In the genomic region with DNA sequence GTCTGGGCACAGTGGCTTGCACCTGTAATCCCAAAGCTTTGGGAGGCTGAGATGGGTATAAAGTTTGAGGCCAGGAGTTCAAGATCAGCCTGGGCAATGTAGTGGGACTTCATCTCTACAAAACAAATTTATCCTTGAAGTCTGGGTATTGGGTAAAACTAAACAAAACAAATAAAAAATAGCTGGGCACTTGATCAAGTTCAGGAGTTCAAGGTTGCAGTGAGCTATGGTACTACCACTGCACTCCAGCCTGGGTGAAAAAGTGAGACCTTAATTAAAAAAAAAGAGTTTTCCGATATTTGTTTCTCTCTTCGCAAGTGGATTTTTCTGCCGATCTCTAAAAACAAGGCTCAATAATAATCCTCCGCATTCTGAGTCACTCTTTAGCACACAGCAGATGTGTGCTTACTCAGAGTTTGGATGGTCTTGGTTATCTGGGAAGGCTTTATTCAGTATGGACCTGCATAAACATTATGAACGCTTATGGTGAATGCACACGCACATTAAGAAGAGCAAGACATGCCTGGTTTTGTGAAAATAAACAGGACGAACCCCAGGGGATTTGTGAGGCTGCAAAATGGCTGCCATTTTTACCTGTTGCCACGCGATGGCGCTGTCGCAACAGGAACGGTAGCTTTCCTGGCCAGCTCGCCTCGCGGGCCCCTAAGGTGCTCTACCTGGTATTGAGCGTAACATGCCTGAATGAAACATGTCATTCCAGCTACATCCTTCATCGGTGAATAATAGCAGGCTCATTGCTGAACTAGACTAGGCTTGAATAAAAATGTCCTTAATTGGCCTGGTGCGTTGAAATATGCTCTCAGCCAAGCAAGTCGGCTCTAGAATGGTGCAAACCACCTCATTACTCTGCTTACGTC, we compare ENCODE assay signal across 9 cellular contexts. TPM values are rescaled to one million over a fixed set of nuclear protein-coding genes. Genes with fewer than 3 reads are reported as not detected.
DNase-seq lines count a peak whose midpoint lies in the region; ATAC-seq, FAIRE-seq and TF ChIP-seq lines count a peak whose summit lies in the region.
"Had no signal": no experiment of that assay in that cellular context is flagged by ENCODE, and none has a peak within 500 bp of the region (broad histone marks: within the 10 kb centered on the region; RNA-seq: fewer than 3 reads in every experiment).

No MANE protein-coding gene starts in this region.

- no peak overlapping the region for H3K27ac ChIP-seq in H1 (ENCODE audit: low read depth, low read length)

- no peaks in the 10 kb centered on the region for H3K36me3 Mint-ChIP-seq in activated CD4-positive, alpha-beta memory T cell treated with anti-CD3 and anti-CD28 coated beads, Interleukin-2, amount 10 ng/mL, durations not matched to agents 7 days and 5 days (ENCODE audit: low read depth)

- no peak overlapping the region for H4K91ac ChIP-seq in H1 (replicated peaks; ENCODE audit: insufficient read length, low read length)

- H2BK20ac ChIP-seq in H1 (ENCODE audit: low read length), result no peak overlapping the region

- no peaks in the 10 kb centered on the region for H3K9me3 Mint-ChIP-seq in activated CD4-positive, alpha-beta memory T cell treated with anti-CD3 and anti-CD28 coated beads, Interleukin-2, amount 10 ng/mL, durations not matched to agents 7 days and 5 days

- no peak overlapping the region for H2BK15ac ChIP-seq in H1 (ENCODE audit: low read length)

- CTCF ChIA-PET in activated CD4-positive, alpha-beta memory T cell treated with anti-CD3 and anti-CD28 coated beads, Interleukin-2, amount 10 ng/mL, durations not matched to agents 7 days and 5 days (lab: Charles Lee), result interaction anchor here (0.6 to 5.3 kb wide), 15 partner anchors 10 to 1623 kb away, joined by 3 to 27 read pairs (median 4); no protein-coding TSS in a partner anchor
- CTCF ChIA-PET in H1 (lab: Charles Lee; ENCODE audit: partially characterized antibody), result interaction anchor here (0.7 to 4.3 kb wide), 42 partner anchors 9 to 1635 kb away, joined by 3 to 27 read pairs (median 3); no protein-coding TSS in a partner anchor

- no peak overlapping the region for H4K5ac ChIP-seq in H1 (ENCODE audit: insufficient read length, low read depth, low read length)

- TF ChIP-seq POLR2A in H1 (IDR thresholded peaks at IDR 0.05; ENCODE audit: control extremely low read depth in 1 of 2, low read depth in 2 of 2, low read length in 2 of 2), result no peak

- WGBS in H1 (ENCODE audit: extremely low coverage in 1 of 2, insufficient coverage in 1 of 2, insufficient read length in 1 of 2, insufficient replicate concordance in 2 of 2, low coverage in 1 of 2, low lambda C conversion rate in 2 of 2, missing lambda C conversion rate in 1 of 2), 2 experiments, result 34% methylated on average over 20 of the region's 20 CpGs; no CpG with 5 or more reads in 1 of the 2 experiments

- DNase-seq in C1 segment of cervical spinal cord (lab: John Stamatoyannopoulos, UW), result peak in 8 of 14 donors; percentile 6 to 43 (median 10)
- peak; percentile 41 to 86 for DNase-seq in NCI-H526 (lab: John Stamatoyannopoulos, UW)
- peak; percentile 58 for DNase-seq in activated CD4-positive, alpha-beta memory T cell treated with anti-CD3 and anti-CD28 coated beads, Interleukin-2, amount 10 ng/mL, durations not matched to agents 7 days and 5 days
- DNase-seq in H1 (ENCODE audit: low read depth in 1 of 2, low spot score in 2 of 2), result peak in 1 of 2 experiments; percentile 74
- peak; percentile 48 for DNase-seq in middle frontal gyrus (ENCODE audit: extremely low spot score, low spot score)
- peak; percentile 10 for DNase-seq in stimulated activated CD8-positive, alpha-beta memory T cell treated with anti-CD3 and anti-CD28 coated beads, Interleukin-7, amount 100 ng/mL, for 24 hours (ENCODE audit: low read depth)

- H3K79me2 ChIP-seq in H1 (ENCODE audit: control insufficient read depth in 1 of 2, insufficient read depth in 2 of 2, low read length in 2 of 2), result no peaks in the 10 kb centered on the region

- H3K23me2 ChIP-seq in H1 (ENCODE audit: low read depth, low read length), result no peaks in the 10 kb centered on the region

- H3K4me3 Mint-ChIP-seq in activated CD4-positive, alpha-beta memory T cell treated with anti-CD3 and anti-CD28 coated beads, Interleukin-2, amount 10 ng/mL, durations not matched to agents 7 days and 5 days, result no peak overlapping the region

- no peak for TF ChIP-seq EP300 in H1 (IDR thresholded peaks at IDR 0.05; ENCODE audit: borderline replicate concordance in 1 of 2, low read depth in 2 of 2, low read length in 2 of 2)

- no peak overlapping the region for H3K56ac ChIP-seq in H1 (replicated peaks; ENCODE audit: insufficient read length, low read depth, low read length)

- no peak overlapping the region for H2BK120ac ChIP-seq in H1 (replicated peaks; ENCODE audit: low read depth, low read length)

- peak; percentile 89 to 96 (median 90) for TF ChIP-seq CTCF in H1 (IDR thresholded peaks at IDR 0.05; ENCODE audit: control extremely low read depth in 1 of 3, insufficient read depth in 1 of 3, low read depth in 1 of 3, low read length in 3 of 3)

- no peak overlapping the region for H3K23ac ChIP-seq in H1 (ENCODE audit: insufficient read length)

- no peak overlapping the region for H2BK5ac ChIP-seq in H1 (ENCODE audit: low read depth, low read length)

- H3K79me1 ChIP-seq in H1 (ENCODE audit: low read depth, low read length), result no peaks in the 10 kb centered on the region

- no peaks in the 10 kb centered on the region for H3K9me3 ChIP-seq in H1 (ENCODE audit: insufficient read depth in 2 of 2, low read depth in 1 of 2, low read length in 1 of 2)

- no peak overlapping the region for H2AFZ ChIP-seq in H1 (ENCODE audit: low read length)

- no peaks in the 10 kb centered on the region for H3K36me3 ChIP-seq in H1 (ENCODE audit: control insufficient read depth in 2 of 4, insufficient read depth in 4 of 4, low read length in 3 of 4)

- no peak overlapping the region for H3K4me3 ChIP-seq in H1 (ENCODE audit: extremely low read depth in 1 of 4, insufficient read depth in 2 of 4, low read depth in 3 of 4, low read length in 4 of 4)

- H3K9ac ChIP-seq in H1 (replicated peaks in 1 of 4; ENCODE audit: extremely low read depth in 1 of 4, low read depth in 3 of 4, low read length in 3 of 4), result no peak overlapping the region

- ATAC-seq in GM19043 (IDR thresholded peaks at IDR 0.05; ENCODE audit: low read depth, unreplicated experiment) (peak; percentile 72), HG03439 (IDR thresholded peaks at IDR 0.05; ENCODE audit: unreplicated experiment) (peak; percentile 82)

- POLR2A ChIA-PET in activated CD4-positive, alpha-beta memory T cell treated with anti-CD3 and anti-CD28 coated beads, Interleukin-2, amount 10 ng/mL, durations not matched to agents 7 days and 5 days (lab: Charles Lee), result interaction anchor here (1.0 kb wide), 1 partner anchor 373 kb away, joined by 4 read pairs; no protein-coding TSS in a partner anchor
- POLR2A ChIA-PET in H1 (lab: Charles Lee; ENCODE audit: partially characterized antibody), result interaction anchor here (1.1 kb wide), 1 partner anchor 672 kb away, joined by 3 read pairs; no protein-coding TSS in a partner anchor

- H3K4me2 ChIP-seq in H1 (ENCODE audit: insufficient read depth in 1 of 2, low read depth in 2 of 2, low read length in 2 of 2), result 0 out of 4 replicates have a peak overlapping the region, but pooled peaks of 1 of the 2 experiments have one; percentile 21

- no peak overlapping the region for H3K18ac ChIP-seq in H1 (ENCODE audit: extremely low read depth, low read length)

- TF ChIP-seq RAD21 in H1 (IDR thresholded peaks at IDR 0.05 in 1 of 2, conservative IDR thresholded peaks at IDR 0.05 in 1 of 2; ENCODE audit: low read depth in 2 of 2, low read length in 2 of 2), result peak; percentile 98 to 99

- no peak overlapping the region for H3K27ac Mint-ChIP-seq in activated CD4-positive, alpha-beta memory T cell treated with anti-CD3 and anti-CD28 coated beads, Interleukin-2, amount 10 ng/mL, durations not matched to agents 7 days and 5 days

- H3K14ac ChIP-seq in H1 (ENCODE audit: insufficient read length), result no peak overlapping the region

- H2BK12ac ChIP-seq in H1 (ENCODE audit: low read depth, low read length), result no peak overlapping the region

- H3K4ac ChIP-seq in H1 (replicated peaks; ENCODE audit: insufficient read length, low read depth, low read length), result no peak overlapping the region

- FAIRE-seq in H1 (lab: Jason Lieb, UNC), result peak; percentile 95

- H4K8ac ChIP-seq in H1 (ENCODE audit: extremely low read depth, insufficient read depth, low read length), result no peak overlapping the region

- H3K27me3 ChIP-seq in H1 (replicated peaks in 1 of 4; ENCODE audit: control insufficient read depth in 3 of 4, extremely low read depth in 1 of 4, insufficient read depth in 3 of 4, low read length in 3 of 4), result peaks cover 5 to 31% (median 27%) of the 10 kb centered on the region in 4 experiments; a peak in 6 of 7 replicates

- no peak overlapping the region for H2AK5ac ChIP-seq in H1 (ENCODE audit: low read depth, low read length)

- H3K4me1 ChIP-seq in H1 (replicated peaks in 1 of 4; ENCODE audit: control insufficient read depth in 3 of 4, insufficient read depth in 4 of 4, low read length in 3 of 4), result peaks cover 0 to 7% (median 4%) of the 10 kb centered on the region in 4 experiments; a peak in 4 of 7 replicates

- H4K20me1 ChIP-seq in H1 (replicated peaks in 1 of 2; ENCODE audit: control insufficient read depth in 1 of 2, insufficient read depth in 2 of 2, low read length in 2 of 2), result peaks cover 0 to 2% of the 10 kb centered on the region in 2 experiments

- no peaks in the 10 kb centered on the region for H3K4me1 Mint-ChIP-seq in activated CD4-positive, alpha-beta memory T cell treated with anti-CD3 and anti-CD28 coated beads, Interleukin-2, amount 10 ng/mL, durations not matched to agents 7 days and 5 days

- H3K27me3 Mint-ChIP-seq in activated CD4-positive, alpha-beta memory T cell treated with anti-CD3 and anti-CD28 coated beads, Interleukin-2, amount 10 ng/mL, durations not matched to agents 7 days and 5 days, result peaks cover 43% of the 10 kb centered on the region

TF ChIP-seq in H1, 55 proteins besides CTCF, POLR2A, EP300 and RAD21 (continues in another document):
- peak; percentile 92 for TF ChIP-seq YY1 (IDR thresholded peaks at IDR 0.05; ENCODE audit: low read depth, low read length)
- TF ChIP-seq BRCA1 (IDR thresholded peaks at IDR 0.05; ENCODE audit: low read depth, low read length), result peak; percentile 20; the same call in 1 of the 2 replicates
- TF ChIP-seq JUND (IDR thresholded peaks at IDR 0.05; ENCODE audit: low read length), result 0 out of 2 replicates have a peak, but pooled peaks have one; percentile 46
- TF ChIP-seq EGR1 (IDR thresholded peaks at IDR 0.05; ENCODE audit: borderline replicate concordance, low read depth, low read length), result peak; percentile 14; the same call in 1 of the 2 replicates

RNA-seq across cellular contexts. Expression of a gene that starts 6.0 kb away (rescaled TPM):
- not detected for total RNA-seq in activated CD4-positive, alpha-beta memory T cell treated with anti-CD3 and anti-CD28 coated beads, Interleukin-2, amount 10 ng/mL, durations not matched to agents 7 days and 5 days
- total RNA-seq in H1 (2021; fragmentation: NEBNext Ultra II Directional; extraction: Animal tissue kit (Norgen Biotek cat#: 25700)), result not detected in 2 replicates
- polyA plus RNA-seq in H1 (2011; rRNA removed), result not detected in 2 replicates
- polyA plus RNA-seq in H1 (2011; cell fraction: cytosol; rRNA removed), result not detected
- not detected for polyA plus RNA-seq in H1 (2011; cell fraction: nucleus; rRNA removed)
- not detected in 4 replicates for polyA plus RNA-seq in H1 (2012, experiment 1 of 2)
- polyA plus RNA-seq in H1 (2012, experiment 2 of 2), result not detected
- 0.02 TPM for polyA plus RNA-seq in H1 (2013, experiment 1 of 2)
- not detected for polyA plus RNA-seq in H1 (2013, experiment 2 of 2)
- not detected in 2 replicates for polyA minus RNA-seq in H1 (2011; rRNA and poly(A)+ RNA removed)
- not detected for polyA minus RNA-seq in H1 (2011; cell fraction: cytosol; rRNA and poly(A)+ RNA removed)
- not detected for polyA minus RNA-seq in H1 (2011; cell fraction: nucleus; rRNA and poly(A)+ RNA removed)
- total RNA-seq: T-helper 1 cell treated with Interleukin-12 subunit alpha and Interleukin-12 subunit beta and Interleukin-4 antibody, amounts not matched to agents 30 ng/mL and 1 ng/mL, for 36 hours had no signal
